Comparison of ENCODE assay signal across 8 cellular contexts in the genomic region with DNA sequence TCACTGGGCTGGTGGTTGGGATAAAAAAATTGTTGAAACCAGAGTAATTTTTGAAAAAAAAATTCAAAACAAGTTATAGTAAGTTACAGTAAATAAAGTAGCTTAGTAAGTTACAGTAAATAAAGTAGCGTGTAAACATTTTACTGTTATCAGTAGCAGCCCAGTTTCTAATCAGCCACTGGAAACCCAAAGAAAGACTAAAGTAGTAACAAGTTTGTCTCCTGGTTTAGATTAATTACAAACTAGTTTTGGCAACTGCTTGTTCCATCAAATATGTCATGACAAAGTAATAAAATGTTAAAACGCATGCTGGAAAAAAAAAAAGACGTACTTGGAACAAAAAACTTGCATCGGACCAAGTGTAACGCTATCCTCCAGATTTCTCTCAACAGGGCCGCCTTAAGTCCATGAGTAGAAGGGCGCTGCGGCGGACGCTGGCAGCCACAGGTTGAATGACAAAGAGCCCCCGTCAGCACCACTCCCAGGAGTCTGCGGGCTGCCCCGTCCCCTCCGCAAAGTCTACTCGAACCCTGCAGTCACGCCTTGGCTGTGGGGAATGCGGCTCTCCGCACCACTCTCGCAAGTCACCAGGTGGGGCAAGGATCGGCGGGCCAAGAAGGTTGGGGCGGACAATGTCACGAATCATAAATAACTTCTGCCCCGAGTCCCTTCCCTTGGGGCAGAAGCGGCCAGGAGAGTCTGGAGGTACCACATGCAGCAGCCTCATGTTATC. TPM values are rescaled to one million over a fixed set of nuclear protein-coding genes. Genes with fewer than 3 reads are reported as not detected.
A peak's percentile ranks its signal among the peaks of the same experiment; 100 is the strongest.
DNase-seq lines count a peak whose midpoint lies in the region; ATAC-seq, FAIRE-seq and TF ChIP-seq lines count a peak whose summit lies in the region.

No MANE protein-coding gene starts in this region.

- peak overlapping the region; percentile 97 for H3K9ac ChIP-seq in endothelial cell of umbilical vein (replicated peaks; ENCODE audit: extremely low read depth, insufficient read depth, low read length)

- DNase-seq in AML-193 (lab: John Stamatoyannopoulos, UW) = peak; percentile 46 to 58
- DNase-seq in NCI-H69 (lab: John Stamatoyannopoulos, UW) = peak; percentile 77
- peak; percentile 82 for DNase-seq in activated CD8-positive, alpha-beta memory T cell treated with anti-CD3 and anti-CD28 coated beads, Interleukin-2, amount 10 ng/mL, durations not matched to agents 7 days and 5 days
- peak; percentile 80 for DNase-seq in endothelial cell of umbilical vein (ENCODE audit: low read depth, low spot score)
- peak; percentile 57 to 72 (median 72) for DNase-seq in mucosa of descending colon
- DNase-seq in stimulated activated CD8-positive, alpha-beta memory T cell treated with anti-CD3 and anti-CD28 coated beads, Interleukin-7, amount 100 ng/mL, for 24 hours (ENCODE audit: low read depth) = peak; percentile 46

- peaks cover 94% of the 10 kb centered on the region for H3K79me2 ChIP-seq in endothelial cell of umbilical vein (ENCODE audit: control insufficient read depth, insufficient read depth, low read length)

- no peaks in the 10 kb centered on the region for H3K27me3 ChIP-seq in endothelial cell of umbilical vein (ENCODE audit: control insufficient read depth in 2 of 2, insufficient read depth in 2 of 2, low read length in 2 of 2)

- no peaks in the 10 kb centered on the region for H3K9me3 Mint-ChIP-seq in activated CD8-positive, alpha-beta memory T cell treated with anti-CD3 and anti-CD28 coated beads, Interleukin-2, amount 10 ng/mL, durations not matched to agents 7 days and 5 days (ENCODE audit: low read depth)

- peak overlapping the region; percentile 99 for H3K27ac Mint-ChIP-seq in activated CD8-positive, alpha-beta memory T cell treated with anti-CD3 and anti-CD28 coated beads, Interleukin-2, amount 10 ng/mL, durations not matched to agents 7 days and 5 days

- dilution Hi-C loops in endothelial cell of umbilical vein (cut with MboI; ENCODE audit: extremely low pct_ligation_motif_present, low sequenced_read_pairs) = no loop called here

- H3K36me3 ChIP-seq in endothelial cell of umbilical vein (ENCODE audit: control insufficient read depth in 2 of 2, extremely low read depth in 1 of 2, insufficient read depth in 2 of 2, low read length in 2 of 2) (peaks cover 0 to 2% of the 10 kb centered on the region in 2 experiments), mucosa of descending colon (ENCODE audit: low read depth) (no peaks in the 10 kb centered on the region)

- peaks cover 12% of the 10 kb centered on the region for H4K20me1 ChIP-seq in endothelial cell of umbilical vein (replicated peaks; ENCODE audit: control insufficient read depth, extremely low read depth, insufficient read depth, low read length)

- no peaks in the 10 kb centered on the region for H3K9me3 ChIP-seq in endothelial cell of umbilical vein (replicated peaks; ENCODE audit: control insufficient read depth, insufficient read depth, low read length)
- no peaks in the 10 kb centered on the region for H3K9me3 ChIP-seq in mucosa of descending colon

- H3K4me1 ChIP-seq in endothelial cell of umbilical vein (ENCODE audit: control insufficient read depth, extremely low read depth, insufficient read depth, low read length) (peaks cover 42% of the 10 kb centered on the region), mucosa of descending colon (ENCODE audit: low read depth) (peaks cover 13% of the 10 kb centered on the region)

- peak overlapping the region; percentile 99 for H3K4me2 ChIP-seq in endothelial cell of umbilical vein (ENCODE audit: insufficient read depth, low read length)

- TF ChIP-seq CTCF in endothelial cell of umbilical vein (IDR thresholded peaks at IDR 0.05; ENCODE audit: extremely low read depth in 1 of 2, insufficient read depth in 1 of 2, low read depth in 1 of 2, low read length in 2 of 2) (peak in 1 of 2 donors; percentile 8), mucosa of descending colon (IDR thresholded peaks at IDR 0.05) (no peak)

- no peaks in the 10 kb centered on the region for H3K27me3 Mint-ChIP-seq in activated CD8-positive, alpha-beta memory T cell treated with anti-CD3 and anti-CD28 coated beads, Interleukin-2, amount 10 ng/mL, durations not matched to agents 7 days and 5 days

- H3K9me1 ChIP-seq in endothelial cell of umbilical vein (replicated peaks; ENCODE audit: control insufficient read depth, extremely low read depth, insufficient read depth, low read length) = no peaks in the 10 kb centered on the region

- H3K36me3 Mint-ChIP-seq in activated CD8-positive, alpha-beta memory T cell treated with anti-CD3 and anti-CD28 coated beads, Interleukin-2, amount 10 ng/mL, durations not matched to agents 7 days and 5 days = peaks cover 27% of the 10 kb centered on the region

- H3K4me3 ChIP-seq in endothelial cell of umbilical vein (replicated peaks in 1 of 3; ENCODE audit: insufficient read depth in 1 of 3, low read depth in 1 of 3, low read length in 3 of 3) = peak overlapping the region; percentile 82 to 99 (median 91)
- H3K4me3 ChIP-seq in mucosa of descending colon = peak overlapping the region; percentile 44

- peak; percentile 18 for ATAC-seq in GM18909 (IDR thresholded peaks at IDR 0.05; ENCODE audit: poor library complexity, unreplicated experiment)
- peak; percentile 21 for ATAC-seq in HG03196 (IDR thresholded peaks at IDR 0.05; ENCODE audit: unreplicated experiment)
- peak; percentile 22 for ATAC-seq in activated CD8-positive, alpha-beta memory T cell treated with anti-CD3 and anti-CD28 coated beads, Interleukin-2, amount 10 ng/mL, durations not matched to agents 7 days and 5 days
- peak; percentile 45 for ATAC-seq in mucosa of descending colon

- FAIRE-seq in endothelial cell of umbilical vein (lab: Jason Lieb, UNC) = peak; percentile 69

- BruUV-seq in endothelial cell of umbilical vein (replicated peaks; lab: Mats Ljungman, UMichigan) = TSS peak; percentile 30

- CTCF ChIA-PET in activated CD8-positive, alpha-beta memory T cell treated with anti-CD3 and anti-CD28 coated beads, Interleukin-2, amount 10 ng/mL, durations not matched to agents 7 days and 5 days (lab: Charles Lee) = interaction anchor here (0.7 to 2.5 kb wide), 7 partner anchors 10 to 237 kb away, joined by 3 to 17 read pairs (median 3); a partner anchor contains a TSS
- CTCF ChIA-PET in endothelial cell of umbilical vein (lab: Charles Lee) = interaction anchor here (0.5 to 2.3 kb wide), 6 partner anchors 18 to 150 kb away, joined by 3 to 15 read pairs (median 6); a partner anchor contains a TSS

- H2AFZ ChIP-seq in endothelial cell of umbilical vein (ENCODE audit: low read depth, low read length) = peak overlapping the region; percentile 83

- intact Hi-C loops in endothelial cell of umbilical vein (cut with micrococcal nuclease) = loop anchor here (1.0 to 5.0 kb wide), 5 partner anchors 74 to 563 kb away; no protein-coding TSS in a partner anchor
- intact Hi-C loops in mucosa of descending colon (cut with DNase I, micrococcal nuclease) = loop anchor here in 1 of 2 donors (10.0 kb wide), 1 partner anchor 70 kb away; no protein-coding TSS in a partner anchor

- peaks cover 50% of the 10 kb centered on the region for H3K4me1 Mint-ChIP-seq in activated CD8-positive, alpha-beta memory T cell treated with anti-CD3 and anti-CD28 coated beads, Interleukin-2, amount 10 ng/mL, durations not matched to agents 7 days and 5 days

- peak overlapping the region; percentile 89 for H3K27ac ChIP-seq in endothelial cell of umbilical vein (ENCODE audit: insufficient read depth, low read depth, low read length)

- TF ChIP-seq POLR2A in endothelial cell of umbilical vein (IDR thresholded peaks at IDR 0.05; ENCODE audit: low read depth, low read length) = no peak

- POLR2A ChIA-PET in endothelial cell of umbilical vein (lab: Charles Lee) = interaction anchor here (1.0 to 1.7 kb wide), 3 partner anchors 18 to 157 kb away, joined by 4 to 11 read pairs (median 5); no protein-coding TSS in a partner anchor

- peak overlapping the region; percentile 99 for H3K4me3 Mint-ChIP-seq in activated CD8-positive, alpha-beta memory T cell treated with anti-CD3 and anti-CD28 coated beads, Interleukin-2, amount 10 ng/mL, durations not matched to agents 7 days and 5 days

TF ChIP-seq in endothelial cell of umbilical vein, 7 proteins besides CTCF, POLR2A, EP300 and RAD21:
- TF ChIP-seq JUN (IDR thresholded peaks at IDR 0.05; ENCODE audit: borderline replicate concordance, insufficient read depth, insufficient read length, low read depth) (no peak), FOS (IDR thresholded peaks at IDR 0.05; ENCODE audit: borderline replicate concordance, insufficient read depth, low read length) (no peak), POLR2AphosphoS5 (IDR thresholded peaks at IDR 0.05; ENCODE audit: insufficient read depth, low read depth, low read length) (no peak)

RNA-seq across cellular contexts. Expression of a gene that starts 0.9 kb away (rescaled TPM):
- total RNA-seq in activated CD8-positive, alpha-beta memory T cell treated with anti-CD3 and anti-CD28 coated beads, Interleukin-2, amount 10 ng/mL, durations not matched to agents 7 days and 5 days = 10 to 100 TPM; 47.6 to 57.3 TPM
- 117 and 148 TPM in 2 replicates for total RNA-seq in endothelial cell of umbilical vein
- 162 and 188 TPM in 2 replicates for polyA plus RNA-seq in endothelial cell of umbilical vein
- polyA plus RNA-seq in endothelial cell of umbilical vein (2011; cell fraction: cytosol; rRNA removed) = 67.0 and 69.4 TPM in 2 replicates
- polyA plus RNA-seq in endothelial cell of umbilical vein (2011; cell fraction: nucleus; rRNA removed) = 78.3 and 86.0 TPM in 2 replicates
- polyA plus RNA-seq in endothelial cell of umbilical vein (2012) = 161 and 167 TPM in 2 replicates
- 680 and 711 TPM in 2 replicates for polyA minus RNA-seq in endothelial cell of umbilical vein
- 165 TPM for polyA minus RNA-seq in endothelial cell of umbilical vein (2011; cell fraction: cytosol; rRNA and poly(A)+ RNA removed)
- 113 and 130 TPM in 2 replicates for polyA minus RNA-seq in endothelial cell of umbilical vein (2011; cell fraction: nucleus; rRNA and poly(A)+ RNA removed)
- 100 to 1,000 TPM in 1 of 3 donors, 10 to 100 TPM in 2; 71.2 to 172 (median 88.0) TPM for total RNA-seq in mucosa of descending colon

Comparison
In these comparisons a context has a peak if more than half of its experiments do, and no peak if none do; other contexts are left out.
1. Peak in every context shown above with its lines: DNase-seq, ATAC-seq, H3K4me3 ChIP-seq and H3K27ac ChIP-seq.